In genomic region chr9:34510032-34510431, GRCh38 we compare ENCODE assay signal across 17 cellular contexts. TPM values are rescaled to one million over a fixed set of nuclear protein-coding genes. Genes with fewer than 3 reads are reported as not detected.
DNase-seq lines count a peak whose midpoint lies in the region; ATAC-seq and TF ChIP-seq lines count a peak whose summit lies in the region.
"Had no signal": no experiment of that assay in that cellular context is flagged by ENCODE, and none has a peak within 500 bp of the region (broad histone marks: within the 10 kb centered on the region; RNA-seq: fewer than 3 reads in every experiment).

No MANE protein-coding gene starts in this region.

- H3K4me3 ChIP-seq in neuronal stem cell (ENCODE audit: low read length in 2 of 2) = no peak overlapping the region
- H3K4me3 ChIP-seq: A549, SJSA1 had no signal

- peak; percentile 33 for DNase-seq in Ammon's horn (ENCODE audit: low spot score)
- peak; percentile 12 for DNase-seq in NCI-H526 treated with DMSO at 0.1 percent for 48 hours (lab: John Stamatoyannopoulos, UW)
- DNase-seq in cerebellum (ENCODE audit: low spot score) = peak; percentile 66
- no peak for DNase-seq in neuronal stem cell (ENCODE audit: low spot score)
- no peak for DNase-seq in GM19240 (ENCODE audit: insufficient read length, low spot score)
- DNase-seq in NAMALWA (ENCODE audit: low spot score) = no peak
- DNase-seq in activated CD8-positive, alpha-beta T cell treated with anti-CD3 and anti-CD28 coated beads for 36 hours = no peak
- no peak for DNase-seq in NOMO-1 treated with DMSO at 0.1 percent for 48 hours (lab: John Stamatoyannopoulos, UW; ENCODE audit: unreplicated experiment)
- DNase-seq: DMS79 treated with DMSO at 0.1 percent for 48 hours, GDM1, Kasumi-1, NCI-H1930, NCI-H2171, RPMI8226 had no signal

- CTCF ChIA-PET in activated CD8-positive, alpha-beta T cell treated with anti-CD3 and anti-CD28 coated beads for 36 hours (lab: Charles Lee) = interaction anchor here (1.2 to 6.0 kb wide), 4 partner anchors 9 to 106 kb away, joined by 4 to 21 read pairs (median 5); no protein-coding TSS in a partner anchor

- peak overlapping the region; percentile 17 for H2AK5ac ChIP-seq in neuronal stem cell (ENCODE audit: low read depth, low read length)

- TF ChIP-seq CTCF in activated CD8-positive, alpha-beta T cell treated with anti-CD3 and anti-CD28 coated beads for 36 hours (IDR thresholded peaks at IDR 0.05) = no peak

- POLR2A ChIA-PET in activated CD8-positive, alpha-beta T cell treated with anti-CD3 and anti-CD28 coated beads for 36 hours (lab: Charles Lee) = no interaction called here

- H2BK12ac ChIP-seq in neuronal stem cell (ENCODE audit: low read length) = no peak overlapping the region

- no peaks in the 10 kb centered on the region for H3K36me3 Mint-ChIP-seq in activated CD8-positive, alpha-beta T cell treated with anti-CD3 and anti-CD28 coated beads for 36 hours (ENCODE audit: low read depth)

- H2BK15ac ChIP-seq in neuronal stem cell (ENCODE audit: low read length) = no peak overlapping the region

- no peak overlapping the region for H2BK120ac ChIP-seq in neuronal stem cell (ENCODE audit: low read depth, low read length)

- H3K4ac ChIP-seq in neuronal stem cell (ENCODE audit: low read length) = no peak overlapping the region

- no peak overlapping the region for H3K27ac ChIP-seq in neuronal stem cell (replicated peaks; ENCODE audit: low read length)
- H3K27ac ChIP-seq: A549, SJSA1 had no signal

- no peaks in the 10 kb centered on the region for H3K27me3 ChIP-seq in neuronal stem cell (ENCODE audit: control insufficient read depth in 3 of 3, insufficient read depth in 3 of 3, low read depth in 1 of 3, low read length in 3 of 3)
- H3K27me3 ChIP-seq: SJSA1 had no signal

- H3K27me3 Mint-ChIP-seq in activated CD8-positive, alpha-beta T cell treated with anti-CD3 and anti-CD28 coated beads for 36 hours = peaks cover 4% of the 10 kb centered on the region

- H3K9me3 ChIP-seq in neuronal stem cell (replicated peaks in 1 of 2; ENCODE audit: control insufficient read depth in 2 of 2, insufficient read depth in 1 of 2, low read depth in 1 of 2, low read length in 2 of 2) = no peaks in the 10 kb centered on the region
- H3K9me3 ChIP-seq: A549, SJSA1 had no signal

- no peak overlapping the region for H4K8ac ChIP-seq in neuronal stem cell (ENCODE audit: low read depth, low read length)

- no peaks in the 10 kb centered on the region for H3K4me1 Mint-ChIP-seq in activated CD8-positive, alpha-beta T cell treated with anti-CD3 and anti-CD28 coated beads for 36 hours (ENCODE audit: low read depth)

- no peak overlapping the region for H3K14ac ChIP-seq in neuronal stem cell (ENCODE audit: low read length)

- WGBS in neuronal stem cell (ENCODE audit: extremely low coverage in 2 of 2, insufficient read length in 2 of 2, insufficient replicate concordance in 1 of 2), 2 donors = no CpG with 5 or more reads among the region's 2 CpGs

- no peaks in the 10 kb centered on the region for H3K9me3 Mint-ChIP-seq in activated CD8-positive, alpha-beta T cell treated with anti-CD3 and anti-CD28 coated beads for 36 hours

- no peak overlapping the region for H3K4me3 Mint-ChIP-seq in activated CD8-positive, alpha-beta T cell treated with anti-CD3 and anti-CD28 coated beads for 36 hours

- no peak overlapping the region for H3K9ac ChIP-seq in neuronal stem cell (ENCODE audit: low read depth, low read length, poor library complexity)

- no peak overlapping the region for H3K4me2 ChIP-seq in neuronal stem cell (ENCODE audit: insufficient read depth, low read length, poor library complexity, severe bottlenecking)
- H3K4me2 ChIP-seq: A549 had no signal

- H3K4me1 ChIP-seq in neuronal stem cell (ENCODE audit: control insufficient read depth in 2 of 2, insufficient read depth in 1 of 2, low read depth in 1 of 2, low read length in 2 of 2) = peaks cover 23 to 34% of the 10 kb centered on the region in 2 donors
- H3K4me1 ChIP-seq: A549, SJSA1 had no signal

- H4K91ac ChIP-seq in neuronal stem cell (ENCODE audit: low read depth, low read length, poor library complexity) = no peak overlapping the region

- intact Hi-C loops in activated CD8-positive, alpha-beta T cell treated with anti-CD3 and anti-CD28 coated beads for 36 hours (cut with micrococcal nuclease) = no loop called here

- H3K36me3 ChIP-seq in neuronal stem cell (replicated peaks in 1 of 2; ENCODE audit: control insufficient read depth in 2 of 2, insufficient read depth in 2 of 2, low read length in 2 of 2) = no peaks in the 10 kb centered on the region
- H3K36me3 ChIP-seq: SJSA1 had no signal

- H3K18ac ChIP-seq in neuronal stem cell (ENCODE audit: low read length) = no peak overlapping the region

- no peak overlapping the region for H3K27ac Mint-ChIP-seq in activated CD8-positive, alpha-beta T cell treated with anti-CD3 and anti-CD28 coated beads for 36 hours

- H3K79me1 ChIP-seq in neuronal stem cell (ENCODE audit: low read depth, low read length) = no peaks in the 10 kb centered on the region

- no peak overlapping the region for H3K23ac ChIP-seq in neuronal stem cell (ENCODE audit: low read depth, low read length, poor library complexity)

- H2AFZ ChIP-seq in neuronal stem cell (ENCODE audit: low read length) = no peak overlapping the region

- no peak for ATAC-seq in activated CD8-positive, alpha-beta T cell treated with anti-CD3 and anti-CD28 coated beads for 36 hours
- ATAC-seq: A549 had no signal

- H2BK5ac ChIP-seq in neuronal stem cell (ENCODE audit: low read length) = no peak overlapping the region

RNA-seq across cellular contexts. Expression of gene ENHO, which starts 12.8 kb away (rescaled TPM):
- total RNA-seq in cerebellum = 27.1 TPM
- polyA plus RNA-seq in neuronal stem cell (2013, experiment 1 of 2) = 18.0 TPM
- 16.3 TPM for polyA plus RNA-seq in neuronal stem cell (2013, experiment 2 of 2)
- total RNA-seq in activated CD8-positive, alpha-beta T cell treated with anti-CD3 and anti-CD28 coated beads for 36 hours = not detected
- total RNA-seq: NCI-H460, SJSA1 had no signal

RNA-seq across cellular contexts. Expression of gene DNAI1, which starts 51.4 kb away (rescaled TPM):
- total RNA-seq in cerebellum = 13.2 TPM
- 0.99 TPM for polyA plus RNA-seq in neuronal stem cell (2013, experiment 1 of 2)
- 1.3 TPM for polyA plus RNA-seq in neuronal stem cell (2013, experiment 2 of 2)
- under 1 TPM in 1 of 2 experiments, not detected in 1; 0.18 TPM for total RNA-seq in activated CD8-positive, alpha-beta T cell treated with anti-CD3 and anti-CD28 coated beads for 36 hours
- total RNA-seq: SJSA1 had no signal

RNA-seq across cellular contexts. Expression of gene FAM219A, which starts 51.7 kb away (rescaled TPM):
- total RNA-seq in cerebellum = 19.0 TPM
- polyA plus RNA-seq in neuronal stem cell (2013, experiment 1 of 2) = 6.8 TPM
- 7.5 TPM for polyA plus RNA-seq in neuronal stem cell (2013, experiment 2 of 2)
- total RNA-seq in activated CD8-positive, alpha-beta T cell treated with anti-CD3 and anti-CD28 coated beads for 36 hours = 1 to 10 TPM; 8.2 to 9.2 TPM

Comparison
In these comparisons a context has a peak if more than half of its experiments do, and no peak if none do; other contexts are left out.
1. DNase-seq: peak in Ammon's horn (single experiment), NCI-H526 treated with DMSO at 0.1 percent for 48 hours (single experiment) and cerebellum (single experiment); none in neuronal stem cell (single experiment), GM19240 (single experiment), NAMALWA (single experiment), activated CD8-positive, alpha-beta T cell treated with anti-CD3 and anti-CD28 coated beads for 36 hours (single experiment) and NOMO-1 treated with DMSO at 0.1 percent for 48 hours (single experiment).
2. RNA of gene ENHO, which starts 12.8 kb away (total RNA-seq): 27.1 TPM in cerebellum (single experiment); not detected in activated CD8-positive, alpha-beta T cell treated with anti-CD3 and anti-CD28 coated beads for 36 hours; every median in the first group is over 10 times any median in the second.
3. RNA of gene DNAI1, which starts 51.4 kb away (total RNA-seq): 13.2 TPM in cerebellum (single experiment); 0.18 TPM in activated CD8-positive, alpha-beta T cell treated with anti-CD3 and anti-CD28 coated beads for 36 hours; every median in the first group is over 10 times any median in the second.